ENCODE assay signal across 20 cellular contexts in the genomic region with DNA sequence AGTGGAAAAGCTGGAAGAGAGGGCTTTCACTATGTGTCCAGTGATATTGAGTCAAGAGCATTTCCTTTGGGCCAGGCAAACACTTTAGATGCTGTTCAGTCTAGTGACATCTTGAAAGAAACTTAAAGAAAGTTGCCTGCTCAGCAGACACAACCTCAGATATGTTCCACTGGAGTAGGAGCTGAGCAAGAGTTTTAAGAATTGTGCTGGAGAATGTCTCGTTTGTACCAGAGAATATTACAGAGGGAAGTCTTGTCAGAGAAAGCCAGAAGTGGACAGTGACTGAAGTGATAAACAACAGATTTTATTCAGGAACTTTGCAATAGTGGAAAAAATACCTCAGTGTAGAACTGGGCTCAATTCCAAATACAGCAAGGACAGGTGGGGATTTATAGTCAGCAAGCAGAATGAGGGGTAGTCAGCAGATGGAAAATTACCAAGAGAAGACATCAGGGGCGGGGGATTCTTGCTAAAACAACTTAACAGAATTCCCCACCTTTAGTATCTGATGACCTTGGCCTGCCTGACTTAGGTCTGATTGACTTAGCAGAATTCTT. TPM values are rescaled to one million over a fixed set of nuclear protein-coding genes. Genes with fewer than 3 reads are reported as not detected.
DNase-seq lines count a peak whose midpoint lies in the region; ATAC-seq lines count a peak whose summit lies in the region.
"Had no signal": no experiment of that assay in that cellular context is flagged by ENCODE, and none has a peak within 500 bp of the region (broad histone marks: within the 10 kb centered on the region; RNA-seq: fewer than 3 reads in every experiment).

No MANE protein-coding gene starts in this region.

- H3K27me3 Mint-ChIP-seq in activated naive CD4-positive, alpha-beta T cell treated with anti-CD3 and anti-CD28 coated beads for 36 hours (ENCODE audit: low read depth), result no peaks in the 10 kb centered on the region
- H3K27me3 Mint-ChIP-seq in activated naive CD8-positive, alpha-beta T cell treated with anti-CD3 and anti-CD28 coated beads for 36 hours, result no peaks in the 10 kb centered on the region
- H3K27me3 Mint-ChIP-seq in stimulated activated memory B cell treated with anti-CD40 and anti-IgM and Interleukin-4, amounts not matched to agents 10 μg/mL and 1 μg/mL and 100 μg/mL, for 72 hours, result no peaks in the 10 kb centered on the region

- H3K27ac Mint-ChIP-seq in activated naive CD4-positive, alpha-beta T cell treated with anti-CD3 and anti-CD28 coated beads, Interleukin-2, amount 50 U/mL, for 72 hours, result peak overlapping the region; percentile 30 to 78
- H3K27ac Mint-ChIP-seq in activated naive CD4-positive, alpha-beta T cell treated with anti-CD3 and anti-CD28 coated beads for 36 hours, result no peak overlapping the region
- peak overlapping the region; percentile 47 for H3K27ac Mint-ChIP-seq in activated naive CD8-positive, alpha-beta T cell treated with anti-CD3 and anti-CD28 coated beads for 36 hours
- peak overlapping the region; percentile 49 for H3K27ac Mint-ChIP-seq in stimulated activated memory B cell treated with anti-CD40 and anti-IgM and Interleukin-4, amounts not matched to agents 10 μg/mL and 1 μg/mL and 100 μg/mL, for 72 hours

- intact Hi-C loops in activated naive CD4-positive, alpha-beta T cell treated with anti-CD3 and anti-CD28 coated beads for 36 hours (cut with micrococcal nuclease), result no loop called here

- CTCF ChIA-PET in activated naive CD4-positive, alpha-beta T cell treated with anti-CD3 and anti-CD28 coated beads for 36 hours (lab: Charles Lee), result interaction anchor here (1.4 to 1.5 kb wide), 2 partner anchors 8 to 161 kb away, joined by 3 to 7 read pairs; no protein-coding TSS in a partner anchor

- H3K4me3 Mint-ChIP-seq in activated naive CD4-positive, alpha-beta T cell treated with anti-CD3 and anti-CD28 coated beads for 36 hours, result no peak overlapping the region
- H3K4me3 Mint-ChIP-seq in activated naive CD8-positive, alpha-beta T cell treated with anti-CD3 and anti-CD28 coated beads for 36 hours, result no peak overlapping the region
- H3K4me3 Mint-ChIP-seq in stimulated activated memory B cell treated with anti-CD40 and anti-IgM and Interleukin-4, amounts not matched to agents 10 μg/mL and 1 μg/mL and 100 μg/mL, for 72 hours, result no peak overlapping the region

- H3K36me3 Mint-ChIP-seq in activated naive CD4-positive, alpha-beta T cell treated with anti-CD3 and anti-CD28 coated beads, Interleukin-2, amount 50 U/mL, for 72 hours, result peaks cover 12 to 60% of the 10 kb centered on the region in 2 donors
- H3K36me3 Mint-ChIP-seq in activated naive CD4-positive, alpha-beta T cell treated with anti-CD3 and anti-CD28 coated beads for 36 hours (ENCODE audit: low read depth), result peaks cover 20% of the 10 kb centered on the region
- H3K36me3 Mint-ChIP-seq in activated naive CD8-positive, alpha-beta T cell treated with anti-CD3 and anti-CD28 coated beads for 36 hours, result peaks cover 60% of the 10 kb centered on the region
- peaks cover 56% of the 10 kb centered on the region for H3K36me3 Mint-ChIP-seq in stimulated activated memory B cell treated with anti-CD40 and anti-IgM and Interleukin-4, amounts not matched to agents 10 μg/mL and 1 μg/mL and 100 μg/mL, for 72 hours

- no peak for ATAC-seq in activated naive CD4-positive, alpha-beta T cell treated with anti-CD3 and anti-CD28 coated beads, Interleukin-2, amount 50 U/mL, for 72 hours
- ATAC-seq in stimulated activated memory B cell treated with anti-CD40 and anti-IgM and Interleukin-4, amounts not matched to agents 10 μg/mL and 1 μg/mL and 100 μg/mL, for 72 hours, result no peak
- no peak for ATAC-seq in GM18867 (IDR thresholded peaks at IDR 0.05; ENCODE audit: unreplicated experiment)
- no peak for ATAC-seq in GM19035 (IDR thresholded peaks at IDR 0.05; ENCODE audit: unreplicated experiment)
- ATAC-seq: esophagus mucosa, heart left ventricle had no signal

- H3K4me1 Mint-ChIP-seq in activated naive CD4-positive, alpha-beta T cell treated with anti-CD3 and anti-CD28 coated beads for 36 hours (ENCODE audit: low read depth), result peaks cover 59% of the 10 kb centered on the region
- peaks cover 50% of the 10 kb centered on the region for H3K4me1 Mint-ChIP-seq in activated naive CD8-positive, alpha-beta T cell treated with anti-CD3 and anti-CD28 coated beads for 36 hours
- peaks cover 81% of the 10 kb centered on the region for H3K4me1 Mint-ChIP-seq in stimulated activated memory B cell treated with anti-CD40 and anti-IgM and Interleukin-4, amounts not matched to agents 10 μg/mL and 1 μg/mL and 100 μg/mL, for 72 hours

- H3K9me3 Mint-ChIP-seq in activated naive CD4-positive, alpha-beta T cell treated with anti-CD3 and anti-CD28 coated beads, Interleukin-2, amount 50 U/mL, for 72 hours, result peaks cover 18 to 22% of the 10 kb centered on the region in 2 donors
- peaks cover 16% of the 10 kb centered on the region for H3K9me3 Mint-ChIP-seq in activated naive CD4-positive, alpha-beta T cell treated with anti-CD3 and anti-CD28 coated beads for 36 hours
- peaks cover 17% of the 10 kb centered on the region for H3K9me3 Mint-ChIP-seq in activated naive CD8-positive, alpha-beta T cell treated with anti-CD3 and anti-CD28 coated beads for 36 hours
- H3K9me3 Mint-ChIP-seq in stimulated activated memory B cell treated with anti-CD40 and anti-IgM and Interleukin-4, amounts not matched to agents 10 μg/mL and 1 μg/mL and 100 μg/mL, for 72 hours, result peaks cover 12% of the 10 kb centered on the region

- no peak for DNase-seq in activated naive CD4-positive, alpha-beta T cell treated with anti-CD3 and anti-CD28 coated beads, Interleukin-2, amount 50 U/mL, for 72 hours (ENCODE audit: low spot score in 2 of 2)
- no peak for DNase-seq in activated naive CD4-positive, alpha-beta T cell treated with anti-CD3 and anti-CD28 coated beads for 36 hours
- DNase-seq in activated naive CD8-positive, alpha-beta T cell treated with anti-CD3 and anti-CD28 coated beads for 36 hours, result no peak
- peak; percentile 31 to 96 for DNase-seq in lung microvascular endothelial cell (ENCODE audit: low read depth in 2 of 2)
- DNase-seq in NAMALWA (ENCODE audit: low spot score), result no peak
- DNase-seq: activated CD4-positive, alpha-beta T cell treated with anti-CD3 and anti-CD28 coated beads for 4 hours; activated T-cell treated with anti-CD3 and anti-CD28 coated beads, Interleukin-2, amount 50 U/mL, for 1 hour; amniotic stem cell; heart left ventricle; KG1; midbrain; NCI-H1436 treated with DMSO at 0.1 percent for 48 hours; NCI-H345; occipital lobe; spleen; T1000 had no signal

RNA-seq across cellular contexts. Expression of a gene that starts 18.6 kb away (rescaled TPM):
- total RNA-seq in activated naive CD4-positive, alpha-beta T cell treated with anti-CD3 and anti-CD28 coated beads, Interleukin-2, amount 50 U/mL, for 72 hours, result 10 to 100 TPM; 33.8 to 42.4 TPM
- total RNA-seq in activated naive CD4-positive, alpha-beta T cell treated with anti-CD3 and anti-CD28 coated beads for 36 hours, result 10 to 100 TPM; 19.1 to 22.2 TPM
- 10 to 100 TPM; 17.2 to 19.2 TPM for total RNA-seq in activated naive CD8-positive, alpha-beta T cell treated with anti-CD3 and anti-CD28 coated beads for 36 hours
- total RNA-seq in lung microvascular endothelial cell, result 76.7 and 145 TPM in 2 replicates

Comparison
In these comparisons a context has a peak if more than half of its experiments do, and no peak if none do; other contexts are left out.
1. DNase-seq: peak in lung microvascular endothelial cell (2 of 2); none in activated naive CD4-positive, alpha-beta T cell treated with anti-CD3 and anti-CD28 coated beads, Interleukin-2, amount 50 U/mL, for 72 hours (0 of 2), activated naive CD4-positive, alpha-beta T cell treated with anti-CD3 and anti-CD28 coated beads for 36 hours (single experiment), activated naive CD8-positive, alpha-beta T cell treated with anti-CD3 and anti-CD28 coated beads for 36 hours (single experiment) and NAMALWA (single experiment).